ENCODE assay signal across 1 cellular context in the genomic region with DNA sequence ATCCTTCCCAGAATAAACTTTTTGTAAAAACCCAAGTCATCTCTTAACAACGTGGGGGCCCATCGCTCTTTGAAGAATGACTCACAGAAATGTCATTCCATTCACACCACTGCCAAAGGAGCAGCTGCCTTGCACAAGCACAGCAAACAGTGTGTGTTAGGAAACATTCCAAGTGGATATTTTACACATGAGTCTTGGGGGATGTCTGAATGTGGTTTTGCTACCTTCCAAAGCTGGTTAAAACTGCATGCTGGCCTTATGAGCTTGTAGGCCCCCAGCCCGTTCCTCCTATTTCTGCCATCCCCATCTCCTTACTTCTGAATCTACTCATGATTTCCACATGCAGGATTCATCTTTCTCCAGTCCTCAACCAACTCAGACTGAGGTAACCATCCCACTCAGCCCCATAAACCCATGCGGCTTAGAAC.
TF ChIP-seq lines count a peak whose summit lies in the region.

No MANE protein-coding gene starts in this region.

TF ChIP-seq in H1, 55 proteins besides CTCF, POLR2A, EP300 and RAD21:
- TF ChIP-seq EZH2 (IDR thresholded peaks at IDR 0.05; ENCODE audit: low read depth, low read length, severe bottlenecking) (no peak), YY1 (IDR thresholded peaks at IDR 0.05; ENCODE audit: low read depth, low read length) (no peak), GTF2F1 (IDR thresholded peaks at IDR 0.05; ENCODE audit: borderline replicate concordance, low read depth, low read length) (no peak), RFX5 (IDR thresholded peaks at IDR 0.05; ENCODE audit: borderline replicate concordance, low read depth, low read length) (no peak), RXRA (IDR thresholded peaks at IDR 0.05; ENCODE audit: insufficient read depth, low read depth, low read length) (no peak), TBP (IDR thresholded peaks at IDR 0.05; ENCODE audit: low read depth, low read length) (no peak), POU5F1 (IDR thresholded peaks at IDR 0.05; ENCODE audit: low read depth, low read length) (no peak), SRF (IDR thresholded peaks at IDR 0.05; ENCODE audit: low read depth, low read length) (no peak), CEBPB (IDR thresholded peaks at IDR 0.05; ENCODE audit: low read depth, low read length) (no peak), ZNF274 (IDR thresholded peaks at IDR 0.05; ENCODE audit: borderline replicate concordance, extremely low read depth, low read length) (no peak), BCL11A (IDR thresholded peaks at IDR 0.05; ENCODE audit: low read depth in 2 of 2, low read length in 2 of 2) (no peak), HDAC2 (IDR thresholded peaks at IDR 0.05; ENCODE audit: borderline replicate concordance in 1 of 2, low read depth in 2 of 2, low read length in 2 of 2) (no peak), CHD2 (IDR thresholded peaks at IDR 0.05; ENCODE audit: low read length) (no peak)
- TF ChIP-seq, protein P1, sequence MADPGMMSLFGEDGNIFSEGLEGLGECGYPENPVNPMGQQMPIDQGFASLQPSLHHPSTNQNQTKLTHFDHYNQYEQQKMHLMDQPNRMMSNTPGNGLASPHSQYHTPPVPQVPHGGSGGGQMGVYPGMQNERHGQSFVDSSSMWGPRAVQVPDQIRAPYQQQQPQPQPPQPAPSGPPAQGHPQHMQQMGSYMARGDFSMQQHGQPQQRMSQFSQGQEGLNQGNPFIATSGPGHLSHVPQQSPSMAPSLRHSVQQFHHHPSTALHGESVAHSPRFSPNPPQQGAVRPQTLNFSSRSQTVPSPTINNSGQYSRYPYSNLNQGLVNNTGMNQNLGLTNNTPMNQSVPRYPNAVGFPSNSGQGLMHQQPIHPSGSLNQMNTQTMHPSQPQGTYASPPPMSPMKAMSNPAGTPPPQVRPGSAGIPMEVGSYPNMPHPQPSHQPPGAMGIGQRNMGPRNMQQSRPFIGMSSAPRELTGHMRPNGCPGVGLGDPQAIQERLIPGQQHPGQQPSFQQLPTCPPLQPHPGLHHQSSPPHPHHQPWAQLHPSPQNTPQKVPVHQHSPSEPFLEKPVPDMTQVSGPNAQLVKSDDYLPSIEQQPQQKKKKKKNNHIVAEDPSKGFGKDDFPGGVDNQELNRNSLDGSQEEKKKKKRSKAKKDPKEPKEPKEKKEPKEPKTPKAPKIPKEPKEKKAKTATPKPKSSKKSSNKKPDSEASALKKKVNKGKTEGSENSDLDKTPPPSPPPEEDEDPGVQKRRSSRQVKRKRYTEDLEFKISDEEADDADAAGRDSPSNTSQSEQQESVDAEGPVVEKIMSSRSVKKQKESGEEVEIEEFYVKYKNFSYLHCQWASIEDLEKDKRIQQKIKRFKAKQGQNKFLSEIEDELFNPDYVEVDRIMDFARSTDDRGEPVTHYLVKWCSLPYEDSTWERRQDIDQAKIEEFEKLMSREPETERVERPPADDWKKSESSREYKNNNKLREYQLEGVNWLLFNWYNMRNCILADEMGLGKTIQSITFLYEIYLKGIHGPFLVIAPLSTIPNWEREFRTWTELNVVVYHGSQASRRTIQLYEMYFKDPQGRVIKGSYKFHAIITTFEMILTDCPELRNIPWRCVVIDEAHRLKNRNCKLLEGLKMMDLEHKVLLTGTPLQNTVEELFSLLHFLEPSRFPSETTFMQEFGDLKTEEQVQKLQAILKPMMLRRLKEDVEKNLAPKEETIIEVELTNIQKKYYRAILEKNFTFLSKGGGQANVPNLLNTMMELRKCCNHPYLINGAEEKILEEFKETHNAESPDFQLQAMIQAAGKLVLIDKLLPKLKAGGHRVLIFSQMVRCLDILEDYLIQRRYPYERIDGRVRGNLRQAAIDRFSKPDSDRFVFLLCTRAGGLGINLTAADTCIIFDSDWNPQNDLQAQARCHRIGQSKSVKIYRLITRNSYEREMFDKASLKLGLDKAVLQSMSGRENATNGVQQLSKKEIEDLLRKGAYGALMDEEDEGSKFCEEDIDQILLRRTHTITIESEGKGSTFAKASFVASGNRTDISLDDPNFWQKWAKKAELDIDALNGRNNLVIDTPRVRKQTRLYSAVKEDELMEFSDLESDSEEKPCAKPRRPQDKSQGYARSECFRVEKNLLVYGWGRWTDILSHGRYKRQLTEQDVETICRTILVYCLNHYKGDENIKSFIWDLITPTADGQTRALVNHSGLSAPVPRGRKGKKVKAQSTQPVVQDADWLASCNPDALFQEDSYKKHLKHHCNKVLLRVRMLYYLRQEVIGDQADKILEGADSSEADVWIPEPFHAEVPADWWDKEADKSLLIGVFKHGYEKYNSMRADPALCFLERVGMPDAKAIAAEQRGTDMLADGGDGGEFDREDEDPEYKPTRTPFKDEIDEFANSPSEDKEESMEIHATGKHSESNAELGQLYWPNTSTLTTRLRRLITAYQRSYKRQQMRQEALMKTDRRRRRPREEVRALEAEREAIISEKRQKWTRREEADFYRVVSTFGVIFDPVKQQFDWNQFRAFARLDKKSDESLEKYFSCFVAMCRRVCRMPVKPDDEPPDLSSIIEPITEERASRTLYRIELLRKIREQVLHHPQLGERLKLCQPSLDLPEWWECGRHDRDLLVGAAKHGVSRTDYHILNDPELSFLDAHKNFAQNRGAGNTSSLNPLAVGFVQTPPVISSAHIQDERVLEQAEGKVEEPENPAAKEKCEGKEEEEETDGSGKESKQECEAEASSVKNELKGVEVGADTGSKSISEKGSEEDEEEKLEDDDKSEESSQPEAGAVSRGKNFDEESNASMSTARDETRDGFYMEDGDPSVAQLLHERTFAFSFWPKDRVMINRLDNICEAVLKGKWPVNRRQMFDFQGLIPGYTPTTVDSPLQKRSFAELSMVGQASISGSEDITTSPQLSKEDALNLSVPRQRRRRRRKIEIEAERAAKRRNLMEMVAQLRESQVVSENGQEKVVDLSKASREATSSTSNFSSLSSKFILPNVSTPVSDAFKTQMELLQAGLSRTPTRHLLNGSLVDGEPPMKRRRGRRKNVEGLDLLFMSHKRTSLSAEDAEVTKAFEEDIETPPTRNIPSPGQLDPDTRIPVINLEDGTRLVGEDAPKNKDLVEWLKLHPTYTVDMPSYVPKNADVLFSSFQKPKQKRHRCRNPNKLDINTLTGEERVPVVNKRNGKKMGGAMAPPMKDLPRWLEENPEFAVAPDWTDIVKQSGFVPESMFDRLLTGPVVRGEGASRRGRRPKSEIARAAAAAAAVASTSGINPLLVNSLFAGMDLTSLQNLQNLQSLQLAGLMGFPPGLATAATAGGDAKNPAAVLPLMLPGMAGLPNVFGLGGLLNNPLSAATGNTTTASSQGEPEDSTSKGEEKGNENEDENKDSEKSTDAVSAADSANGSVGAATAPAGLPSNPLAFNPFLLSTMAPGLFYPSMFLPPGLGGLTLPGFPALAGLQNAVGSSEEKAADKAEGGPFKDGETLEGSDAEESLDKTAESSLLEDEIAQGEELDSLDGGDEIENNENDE (IDR thresholded peaks at IDR 0.05; ENCODE audit: insufficient replicate concordance, low read length), result no peak
